In genomic region chr2:176830362-176830761, GRCh38 we compare ENCODE assay signal across 13 cellular contexts.
A peak's percentile ranks its signal among the peaks of the same experiment; 100 is the strongest.
DNase-seq lines count a peak whose midpoint lies in the region; ATAC-seq, FAIRE-seq and TF ChIP-seq lines count a peak whose summit lies in the region.
"Had no signal": no experiment of that assay in that cellular context is flagged by ENCODE, and none has a peak within 500 bp of the region (broad histone marks: within the 10 kb centered on the region; RNA-seq: fewer than 3 reads in every experiment).

No MANE protein-coding gene starts in this region.

- no peak for DNase-seq in CD4-positive, alpha-beta T cell
- DNase-seq in NCI-H1436 (lab: John Stamatoyannopoulos, UW) (peak; percentile 71), GM12878 (ENCODE audit: low read depth, low spot score) (no peak), sigmoid colon (no peak)
- DNase-seq in effector memory CD4-positive, alpha-beta T cell: no peak
- DNase-seq: aorta; gastrocnemius medialis; stimulated activated naive B cell treated with anti-CD40 and anti-IgM and Interleukin-4, amounts not matched to agents 10 μg/mL and 1 μg/mL and 100 μg/mL, for 72 hours had no signal

- H3K9me3 ChIP-seq in CD4-positive, alpha-beta T cell (ENCODE audit: control insufficient read depth, low read length): no peaks in the 10 kb centered on the region
- H3K9me3 ChIP-seq in GM12878 (replicated peaks; ENCODE audit: control insufficient read depth, insufficient read depth, low read length) (no peaks in the 10 kb centered on the region), sigmoid colon (no peaks in the 10 kb centered on the region)
- no peaks in the 10 kb centered on the region for H3K9me3 ChIP-seq in effector memory CD4-positive, alpha-beta T cell (ENCODE audit: control insufficient read depth, low read length)
- H3K9me3 ChIP-seq: gastrocnemius medialis had no signal

- CTCF ChIA-PET in CD4-positive, alpha-beta T cell (lab: Charles Lee): no interaction called here
- CTCF ChIA-PET in GM12878 (lab: Yijun Ruan, JAX): interaction anchor here (0.6 to 10.1 kb wide), 10 partner anchors 8 to 319 kb away, joined by 3 to 49 read pairs (median 4); no protein-coding TSS in a partner anchor

- SMC1A ChIA-PET in GM12878 (lab: Charles Lee; ENCODE audit: uncharacterized antibody, unreplicated experiment): interaction anchor here (0.6 to 2.7 kb wide), 7 partner anchors 10 to 318 kb away, joined by 3 to 10 read pairs (median 4); no protein-coding TSS in a partner anchor

- H3K4me3 ChIP-seq in GM12878 (no peak overlapping the region), sigmoid colon (no peak overlapping the region)
- H3K4me3 ChIP-seq in effector memory CD4-positive, alpha-beta T cell (ENCODE audit: insufficient read depth, low read depth, low read length, poor library complexity, severe bottlenecking): no peak overlapping the region
- H3K4me3 ChIP-seq: gastrocnemius medialis, SK-N-MC had no signal

- peak overlapping the region; percentile 26; the same call in 1 of the 2 replicates for H2AFZ ChIP-seq in GM12878 (ENCODE audit: control insufficient read depth, low read depth, low read length)

- BruUV-seq in GM12878 (replicated peaks; lab: Mats Ljungman, UMichigan): no TSS peak

- TF ChIP-seq CTCF in CD4-positive, alpha-beta T cell (IDR thresholded peaks at IDR 0.05): no peak
- TF ChIP-seq CTCF in GM12872 (IDR thresholded peaks at IDR 0.05; ENCODE audit: insufficient read depth, low read depth, low read length) (peak; percentile 24; the same call in 1 of the 3 replicates), GM12878 (IDR thresholded peaks at IDR 0.05 in 2 of 3, conservative IDR thresholded peaks at IDR 0.05 in 1 of 3; ENCODE audit: control insufficient read depth in 2 of 3, extremely low read depth in 1 of 3, insufficient read depth in 1 of 3, low read depth in 3 of 3, low read length in 3 of 3) (peak in 2 of 3 experiments; percentile 20 to 21; a peak in 3 of 6 replicates), sigmoid colon (IDR thresholded peaks at IDR 0.05) (no peak)

- no peak overlapping the region for H3K9ac ChIP-seq in GM12878 (ENCODE audit: control insufficient read depth, insufficient read depth, low read length)

- no peaks in the 10 kb centered on the region for H3K4me1 ChIP-seq in GM12878 (ENCODE audit: control insufficient read depth, insufficient read depth, low read length)
- no peaks in the 10 kb centered on the region for H3K4me1 ChIP-seq in effector memory CD4-positive, alpha-beta T cell (ENCODE audit: control insufficient read depth, insufficient read depth, low read length, poor library complexity, severe bottlenecking)
- no peaks in the 10 kb centered on the region for H3K4me1 ChIP-seq in sigmoid colon
- H3K4me1 ChIP-seq: gastrocnemius medialis had no signal

- no peak for TF ChIP-seq EP300 in GM12878 (IDR thresholded peaks at IDR 0.05; ENCODE audit: borderline replicate concordance in 1 of 2, control insufficient read depth in 1 of 2, low read depth in 2 of 2, low read length in 2 of 2)
- TF ChIP-seq EP300 in sigmoid colon (IDR thresholded peaks at IDR 0.05): no peak

- intact Hi-C loops in CD4-positive, alpha-beta T cell (cut with DNase I, micrococcal nuclease): no loop called here
- intact Hi-C loops in GM12878 (cut with micrococcal nuclease; ENCODE audit: unreplicated experiment) (loop anchor here (5.0 kb wide), 1 partner anchor 317 kb away; no protein-coding TSS in a partner anchor), sigmoid colon (cut with DNase I) (no loop called here)

- in situ Hi-C loops in GM12878 (cut with MboI): no loop called here

- no peak for FAIRE-seq in GM12878 (lab: Jason Lieb, UNC)

- no peaks in the 10 kb centered on the region for H3K36me3 Mint-ChIP-seq in CD4-positive, alpha-beta T cell (ENCODE audit: low read depth)
- H3K36me3 Mint-ChIP-seq: stimulated activated naive B cell treated with anti-CD40 and anti-IgM and Interleukin-4, amounts not matched to agents 10 μg/mL and 1 μg/mL and 100 μg/mL, for 72 hours had no signal

- whole genome bisulfite sequencing in GM12878 (ENCODE audit: insufficient coverage, insufficient replicate concordance, low lambda C conversion rate, missing lambda C conversion rate): 33% methylated on average over 3 of the region's 3 CpGs
- WGBS in sigmoid colon, 2 donors: 36 to 48% methylated on average over 3 of the region's 3 CpGs

- no peaks in the 10 kb centered on the region for H3K27me3 ChIP-seq in CD4-positive, alpha-beta T cell (ENCODE audit: control insufficient read depth, insufficient read depth, low read length)
- H3K27me3 ChIP-seq in GM12878 (replicated peaks in 1 of 2; ENCODE audit: control insufficient read depth in 2 of 2, insufficient read depth in 2 of 2, low read length in 1 of 2): no peaks in the 10 kb centered on the region
- no peaks in the 10 kb centered on the region for H3K27me3 ChIP-seq in effector memory CD4-positive, alpha-beta T cell (replicated peaks; ENCODE audit: control insufficient read depth, insufficient read depth, low read length, poor library complexity, severe bottlenecking)
- no peaks in the 10 kb centered on the region for H3K27me3 ChIP-seq in sigmoid colon

- TF ChIP-seq POLR2A in GM12878 (IDR thresholded peaks at IDR 0.05; ENCODE audit: low read depth, low read length) (no peak), sigmoid colon (IDR thresholded peaks at IDR 0.05) (no peak)

- no peak overlapping the region for H3K4me3 Mint-ChIP-seq in CD4-positive, alpha-beta T cell
- H3K4me3 Mint-ChIP-seq: stimulated activated naive B cell treated with anti-CD40 and anti-IgM and Interleukin-4, amounts not matched to agents 10 μg/mL and 1 μg/mL and 100 μg/mL, for 72 hours had no signal

- H3K79me2 ChIP-seq in GM12878 (ENCODE audit: control insufficient read depth, insufficient read depth, low read length): no peaks in the 10 kb centered on the region

- H3K9me3 Mint-ChIP-seq in CD4-positive, alpha-beta T cell: no peaks in the 10 kb centered on the region

- no peak overlapping the region for H3K27ac Mint-ChIP-seq in CD4-positive, alpha-beta T cell
- H3K27ac Mint-ChIP-seq: progenitor cell of endocrine pancreas; stimulated activated naive B cell treated with anti-CD40 and anti-IgM and Interleukin-4, amounts not matched to agents 10 μg/mL and 1 μg/mL and 100 μg/mL, for 72 hours had no signal

- ATAC-seq in CD4-positive, alpha-beta T cell (ENCODE audit: poor library complexity): peak; percentile 48
- ATAC-seq in GM12878: peak; percentile 80
- no peak for ATAC-seq in GM21526 (IDR thresholded peaks at IDR 0.05; ENCODE audit: low FRiP score, unreplicated experiment)
- no peak for ATAC-seq in HG03039 (IDR thresholded peaks at IDR 0.05; ENCODE audit: unreplicated experiment)
- ATAC-seq: gastrocnemius medialis had no signal

- no peak for TF ChIP-seq RAD21 in GM12878 (IDR thresholded peaks at IDR 0.05; ENCODE audit: insufficient read depth, low read depth, low read length)

- H3K27me3 Mint-ChIP-seq in CD4-positive, alpha-beta T cell: peaks cover 4% of the 10 kb centered on the region

- no peaks in the 10 kb centered on the region for H4K20me1 ChIP-seq in GM12878 (ENCODE audit: control insufficient read depth, insufficient read depth)

- H3K4me1 Mint-ChIP-seq in CD4-positive, alpha-beta T cell (ENCODE audit: low read depth): peaks cover 35% of the 10 kb centered on the region
- H3K4me1 Mint-ChIP-seq: stimulated activated naive B cell treated with anti-CD40 and anti-IgM and Interleukin-4, amounts not matched to agents 10 μg/mL and 1 μg/mL and 100 μg/mL, for 72 hours had no signal

- H3K4me2 ChIP-seq in GM12878 (ENCODE audit: control insufficient read depth, insufficient read depth): no peak overlapping the region

- no peak overlapping the region for H3K27ac ChIP-seq in CD4-positive, alpha-beta T cell (ENCODE audit: low read depth, low read length)
- H3K27ac ChIP-seq in GM12878 (ENCODE audit: control insufficient read depth, insufficient read depth): no peak overlapping the region
- H3K27ac ChIP-seq in effector memory CD4-positive, alpha-beta T cell (ENCODE audit: insufficient read depth, low read length, poor library complexity, severe bottlenecking): no peak overlapping the region
- no peak overlapping the region for H3K27ac ChIP-seq in sigmoid colon
- H3K27ac ChIP-seq: gastrocnemius medialis, SK-N-MC had no signal

- no peaks in the 10 kb centered on the region for H3K36me3 ChIP-seq in GM12878 (ENCODE audit: control insufficient read depth in 2 of 2, insufficient read depth in 2 of 2, low read length in 1 of 2)
- no peaks in the 10 kb centered on the region for H3K36me3 ChIP-seq in effector memory CD4-positive, alpha-beta T cell (ENCODE audit: control insufficient read depth, insufficient read depth, low read length)
- no peaks in the 10 kb centered on the region for H3K36me3 ChIP-seq in sigmoid colon
- H3K36me3 ChIP-seq: gastrocnemius medialis had no signal

- POLR2A ChIA-PET in CD4-positive, alpha-beta T cell (lab: Charles Lee): no interaction called here
- POLR2A ChIA-PET in GM12878 (lab: Charles Lee): interaction anchor here (1.1 kb wide), 1 partner anchor 11 kb away, joined by 3 read pairs; no protein-coding TSS in a partner anchor

- RAD21 ChIA-PET in GM12878 (lab: Charles Lee; ENCODE audit: unreplicated experiment): interaction anchor here (0.6 to 1.8 kb wide), 5 partner anchors 8 to 259 kb away, joined by 3 to 6 read pairs (median 3); no protein-coding TSS in a partner anchor

TF ChIP-seq in GM12878, 131 proteins besides CTCF, POLR2A, EP300 and RAD21:
- peak; percentile 60 for TF ChIP-seq YY1 (IDR thresholded peaks at IDR 0.05; ENCODE audit: low read depth, low read length)
- 0 out of 2 replicates have a peak, but pooled peaks have one; percentile 28 for TF ChIP-seq PKNOX1 (IDR thresholded peaks at IDR 0.05)
- no peak for TF ChIP-seq MYC (IDR thresholded peaks at IDR 0.05; ENCODE audit: insufficient read depth, insufficient read length, insufficient replicate concordance, low read length, severe bottlenecking)

Comparison
In these comparisons a context has a peak if more than half of its experiments do, and no peak if none do; other contexts are left out.
1. ATAC-seq: peak in CD4-positive, alpha-beta T cell (single experiment) and GM12878 (single experiment); none in GM21526 (single experiment) and HG03039 (single experiment).
2. CTCF ChIP-seq: peak in GM12872 (single experiment) and GM12878 (2 of 3); none in CD4-positive, alpha-beta T cell (single experiment) and sigmoid colon (0 of 4).